Comparison of ENCODE assay signal across 1 cellular context in the genomic region with DNA sequence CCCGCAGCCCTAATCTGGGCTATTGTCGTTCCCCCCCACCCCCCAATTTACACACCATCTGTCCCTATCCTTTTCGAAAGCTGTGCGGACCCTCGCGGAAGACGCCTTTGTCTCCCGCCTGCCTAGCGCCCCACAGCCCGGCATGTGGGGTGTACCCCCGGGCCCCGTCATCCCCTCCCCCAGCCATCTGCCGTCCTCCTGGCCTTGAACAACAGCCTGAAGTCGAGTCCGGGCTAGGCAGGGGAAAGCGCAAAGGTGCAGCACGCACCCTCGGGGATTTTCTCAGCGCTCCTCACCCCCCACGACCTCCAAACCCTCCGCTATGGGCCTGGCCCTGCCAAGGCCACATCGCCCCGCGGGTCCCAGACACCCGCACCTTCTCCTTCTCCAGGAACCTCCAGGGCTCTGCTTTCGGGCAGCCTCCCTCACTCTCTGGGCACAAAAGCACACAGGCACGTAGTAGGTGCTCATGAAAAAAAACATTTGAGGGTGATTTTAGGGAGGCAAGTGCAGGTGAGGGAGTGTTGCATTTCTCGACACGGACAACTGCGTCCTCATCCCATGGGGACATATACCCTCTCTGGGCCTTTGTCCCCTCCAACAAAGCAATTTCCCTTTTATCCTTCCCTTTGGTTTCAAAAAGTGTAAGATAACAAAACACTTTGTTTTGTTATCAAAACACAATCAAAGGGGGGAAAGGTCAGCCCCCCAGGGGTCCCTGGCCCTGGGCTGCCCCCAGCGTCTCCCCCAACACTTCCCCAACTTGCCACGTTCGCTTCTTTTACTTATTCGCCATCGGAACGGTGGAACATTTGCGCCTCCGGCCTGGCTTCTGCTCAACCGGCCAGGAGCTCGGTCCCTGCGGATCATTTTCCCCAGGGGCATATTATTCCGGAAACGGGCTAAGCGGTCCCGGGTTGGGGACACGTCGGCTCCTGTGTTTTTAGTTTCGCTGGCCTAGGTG.
A peak's percentile ranks its signal among the peaks of the same experiment; 100 is the strongest.
TF ChIP-seq lines count a peak whose summit lies in the region.

No MANE protein-coding gene starts in this region.

TF ChIP-seq in HepG2, 621 proteins besides CTCF, POLR2A, EP300 and RAD21:
- TF ChIP-seq RELA (CRISPR knock-in tag; IDR thresholded peaks at IDR 0.05) (no peak), EZH2 (conservative IDR thresholded peaks at IDR 0.05; ENCODE audit: low read depth, low read length) (peak; percentile 93), ZKSCAN1 (IDR thresholded peaks at IDR 0.05; ENCODE audit: low read length) (peak; percentile 81)
